Comparison of ENCODE assay signal across 1 cellular context in genomic region chr10:92699518-92700272, GRCh38.
TF ChIP-seq lines count a peak whose summit lies in the region.

No MANE protein-coding gene starts in this region.

TF ChIP-seq in K562, 482 proteins besides CTCF, POLR2A, EP300 and RAD21 (continued from another document and continues in another):
- TF ChIP-seq IRF9 (tag; IDR thresholded peaks at IDR 0.05) (no peak), SMARCB1 (IDR thresholded peaks at IDR 0.05; ENCODE audit: insufficient read length, low read depth) (no peak), TRIM28 (IDR thresholded peaks at IDR 0.05) (no peak), YBX1 (IDR thresholded peaks at IDR 0.05) (no peak), ADNP (tag; IDR thresholded peaks at IDR 0.05) (no peak), SMAD2 (IDR thresholded peaks at IDR 0.05; ENCODE audit: low read depth, low read length) (no peak), EZH2 (IDR thresholded peaks at IDR 0.05; ENCODE audit: borderline replicate concordance, low read depth, low read length) (no peak), MCM2 (IDR thresholded peaks at IDR 0.05; ENCODE audit: low read depth) (no peak), STAG1 (CRISPR knock-in tag; IDR thresholded peaks at IDR 0.05; ENCODE audit: borderline replicate concordance) (no peak), ZNF696 (CRISPR knock-in tag; conservative IDR thresholded peaks at IDR 0.05) (no peak), ZBED1 (IDR thresholded peaks at IDR 0.05) (no peak), ZSCAN32 (CRISPR knock-in tag; IDR thresholded peaks at IDR 0.05) (no peak), PRPF4 (IDR thresholded peaks at IDR 0.05; ENCODE audit: insufficient read depth, low read depth, low read length, poor library complexity, severe bottlenecking) (no peak), ZNF217 (CRISPR knock-in tag; IDR thresholded peaks at IDR 0.05) (no peak), POLR2B (IDR thresholded peaks at IDR 0.05; ENCODE audit: low read depth, partially characterized antibody) (peak; percentile 36), HEY1 (CRISPR knock-in tag; IDR thresholded peaks at IDR 0.05; ENCODE audit: borderline replicate concordance) (no peak), ZBTB1 (CRISPR knock-in tag; IDR thresholded peaks at IDR 0.05; ENCODE audit: borderline replicate concordance, low read depth) (no peak), POLR2H (tag; IDR thresholded peaks at IDR 0.05; ENCODE audit: low read depth) (peak; percentile 60), SPI1 (IDR thresholded peaks at IDR 0.05; ENCODE audit: borderline replicate concordance, low read depth, low read length) (no peak), JUND (IDR thresholded peaks at IDR 0.05; ENCODE audit: borderline replicate concordance, low read depth, low read length) (no peak), JUND (tag; IDR thresholded peaks at IDR 0.05; ENCODE audit: borderline replicate concordance, low read depth, low read length) (no peak), SOX6 (IDR thresholded peaks at IDR 0.05) (no peak), ZNF224 (CRISPR knock-in tag; IDR thresholded peaks at IDR 0.05) (no peak), MIER1 (IDR thresholded peaks at IDR 0.05; ENCODE audit: low read depth) (no peak), ZNF512 (tag; IDR thresholded peaks at IDR 0.05) (peak; percentile 84), NFIC (IDR thresholded peaks at IDR 0.05) (no peak), CBX1 (IDR thresholded peaks at IDR 0.05; ENCODE audit: low read depth) (no peak), CGGBP1 (CRISPR knock-in tag; IDR thresholded peaks at IDR 0.05) (no peak), MYC (IDR thresholded peaks at IDR 0.05; ENCODE audit: low read depth, low read length) (no peak), MYC (CRISPR knock-in tag; IDR thresholded peaks at IDR 0.05; ENCODE audit: borderline replicate concordance, low read depth) (no peak), TAL1 (IDR thresholded peaks at IDR 0.05) (no peak), ZNF589 (CRISPR knock-in tag; IDR thresholded peaks at IDR 0.05; ENCODE audit: low read depth) (no peak), ZNF324 (CRISPR knock-in tag; IDR thresholded peaks at IDR 0.05) (no peak), ATF3 (IDR thresholded peaks at IDR 0.05) (no peak), ATF3 (CRISPR knock-in tag; conservative IDR thresholded peaks at IDR 0.05) (no peak), SNIP1 (IDR thresholded peaks at IDR 0.05; ENCODE audit: low read depth) (peak; percentile 55; the same call in 1 of the 2 replicates)
- TF ChIP-seq, protein P1, sequence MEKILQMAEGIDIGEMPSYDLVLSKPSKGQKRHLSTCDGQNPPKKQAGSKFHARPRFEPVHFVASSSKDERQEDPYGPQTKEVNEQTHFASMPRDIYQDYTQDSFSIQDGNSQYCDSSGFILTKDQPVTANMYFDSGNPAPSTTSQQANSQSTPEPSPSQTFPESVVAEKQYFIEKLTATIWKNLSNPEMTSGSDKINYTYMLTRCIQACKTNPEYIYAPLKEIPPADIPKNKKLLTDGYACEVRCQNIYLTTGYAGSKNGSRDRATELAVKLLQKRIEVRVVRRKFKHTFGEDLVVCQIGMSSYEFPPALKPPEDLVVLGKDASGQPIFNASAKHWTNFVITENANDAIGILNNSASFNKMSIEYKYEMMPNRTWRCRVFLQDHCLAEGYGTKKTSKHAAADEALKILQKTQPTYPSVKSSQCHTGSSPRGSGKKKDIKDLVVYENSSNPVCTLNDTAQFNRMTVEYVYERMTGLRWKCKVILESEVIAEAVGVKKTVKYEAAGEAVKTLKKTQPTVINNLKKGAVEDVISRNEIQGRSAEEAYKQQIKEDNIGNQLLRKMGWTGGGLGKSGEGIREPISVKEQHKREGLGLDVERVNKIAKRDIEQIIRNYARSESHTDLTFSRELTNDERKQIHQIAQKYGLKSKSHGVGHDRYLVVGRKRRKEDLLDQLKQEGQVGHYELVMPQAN (IDR thresholded peaks at IDR 0.05; ENCODE audit: borderline replicate concordance), result no peak
- TF ChIP-seq, protein P2, sequence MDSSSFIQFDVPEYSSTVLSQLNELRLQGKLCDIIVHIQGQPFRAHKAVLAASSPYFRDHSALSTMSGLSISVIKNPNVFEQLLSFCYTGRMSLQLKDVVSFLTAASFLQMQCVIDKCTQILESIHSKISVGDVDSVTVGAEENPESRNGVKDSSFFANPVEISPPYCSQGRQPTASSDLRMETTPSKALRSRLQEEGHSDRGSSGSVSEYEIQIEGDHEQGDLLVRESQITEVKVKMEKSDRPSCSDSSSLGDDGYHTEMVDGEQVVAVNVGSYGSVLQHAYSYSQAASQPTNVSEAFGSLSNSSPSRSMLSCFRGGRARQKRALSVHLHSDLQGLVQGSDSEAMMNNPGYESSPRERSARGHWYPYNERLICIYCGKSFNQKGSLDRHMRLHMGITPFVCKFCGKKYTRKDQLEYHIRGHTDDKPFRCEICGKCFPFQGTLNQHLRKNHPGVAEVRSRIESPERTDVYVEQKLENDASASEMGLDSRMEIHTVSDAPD (CRISPR knock-in tag; IDR thresholded peaks at IDR 0.05), result no peak
- TF ChIP-seq, protein P3, sequence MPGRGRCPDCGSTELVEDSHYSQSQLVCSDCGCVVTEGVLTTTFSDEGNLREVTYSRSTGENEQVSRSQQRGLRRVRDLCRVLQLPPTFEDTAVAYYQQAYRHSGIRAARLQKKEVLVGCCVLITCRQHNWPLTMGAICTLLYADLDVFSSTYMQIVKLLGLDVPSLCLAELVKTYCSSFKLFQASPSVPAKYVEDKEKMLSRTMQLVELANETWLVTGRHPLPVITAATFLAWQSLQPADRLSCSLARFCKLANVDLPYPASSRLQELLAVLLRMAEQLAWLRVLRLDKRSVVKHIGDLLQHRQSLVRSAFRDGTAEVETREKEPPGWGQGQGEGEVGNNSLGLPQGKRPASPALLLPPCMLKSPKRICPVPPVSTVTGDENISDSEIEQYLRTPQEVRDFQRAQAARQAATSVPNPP (IDR thresholded peaks at IDR 0.05; ENCODE audit: borderline replicate concordance, insufficient read depth, insufficient read length), result no peak
- TF ChIP-seq, protein P4, sequence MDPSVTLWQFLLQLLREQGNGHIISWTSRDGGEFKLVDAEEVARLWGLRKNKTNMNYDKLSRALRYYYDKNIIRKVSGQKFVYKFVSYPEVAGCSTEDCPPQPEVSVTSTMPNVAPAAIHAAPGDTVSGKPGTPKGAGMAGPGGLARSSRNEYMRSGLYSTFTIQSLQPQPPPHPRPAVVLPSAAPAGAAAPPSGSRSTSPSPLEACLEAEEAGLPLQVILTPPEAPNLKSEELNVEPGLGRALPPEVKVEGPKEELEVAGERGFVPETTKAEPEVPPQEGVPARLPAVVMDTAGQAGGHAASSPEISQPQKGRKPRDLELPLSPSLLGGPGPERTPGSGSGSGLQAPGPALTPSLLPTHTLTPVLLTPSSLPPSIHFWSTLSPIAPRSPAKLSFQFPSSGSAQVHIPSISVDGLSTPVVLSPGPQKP (CRISPR knock-in tag; IDR thresholded peaks at IDR 0.05), result no peak
- TF ChIP-seq, protein P5, sequence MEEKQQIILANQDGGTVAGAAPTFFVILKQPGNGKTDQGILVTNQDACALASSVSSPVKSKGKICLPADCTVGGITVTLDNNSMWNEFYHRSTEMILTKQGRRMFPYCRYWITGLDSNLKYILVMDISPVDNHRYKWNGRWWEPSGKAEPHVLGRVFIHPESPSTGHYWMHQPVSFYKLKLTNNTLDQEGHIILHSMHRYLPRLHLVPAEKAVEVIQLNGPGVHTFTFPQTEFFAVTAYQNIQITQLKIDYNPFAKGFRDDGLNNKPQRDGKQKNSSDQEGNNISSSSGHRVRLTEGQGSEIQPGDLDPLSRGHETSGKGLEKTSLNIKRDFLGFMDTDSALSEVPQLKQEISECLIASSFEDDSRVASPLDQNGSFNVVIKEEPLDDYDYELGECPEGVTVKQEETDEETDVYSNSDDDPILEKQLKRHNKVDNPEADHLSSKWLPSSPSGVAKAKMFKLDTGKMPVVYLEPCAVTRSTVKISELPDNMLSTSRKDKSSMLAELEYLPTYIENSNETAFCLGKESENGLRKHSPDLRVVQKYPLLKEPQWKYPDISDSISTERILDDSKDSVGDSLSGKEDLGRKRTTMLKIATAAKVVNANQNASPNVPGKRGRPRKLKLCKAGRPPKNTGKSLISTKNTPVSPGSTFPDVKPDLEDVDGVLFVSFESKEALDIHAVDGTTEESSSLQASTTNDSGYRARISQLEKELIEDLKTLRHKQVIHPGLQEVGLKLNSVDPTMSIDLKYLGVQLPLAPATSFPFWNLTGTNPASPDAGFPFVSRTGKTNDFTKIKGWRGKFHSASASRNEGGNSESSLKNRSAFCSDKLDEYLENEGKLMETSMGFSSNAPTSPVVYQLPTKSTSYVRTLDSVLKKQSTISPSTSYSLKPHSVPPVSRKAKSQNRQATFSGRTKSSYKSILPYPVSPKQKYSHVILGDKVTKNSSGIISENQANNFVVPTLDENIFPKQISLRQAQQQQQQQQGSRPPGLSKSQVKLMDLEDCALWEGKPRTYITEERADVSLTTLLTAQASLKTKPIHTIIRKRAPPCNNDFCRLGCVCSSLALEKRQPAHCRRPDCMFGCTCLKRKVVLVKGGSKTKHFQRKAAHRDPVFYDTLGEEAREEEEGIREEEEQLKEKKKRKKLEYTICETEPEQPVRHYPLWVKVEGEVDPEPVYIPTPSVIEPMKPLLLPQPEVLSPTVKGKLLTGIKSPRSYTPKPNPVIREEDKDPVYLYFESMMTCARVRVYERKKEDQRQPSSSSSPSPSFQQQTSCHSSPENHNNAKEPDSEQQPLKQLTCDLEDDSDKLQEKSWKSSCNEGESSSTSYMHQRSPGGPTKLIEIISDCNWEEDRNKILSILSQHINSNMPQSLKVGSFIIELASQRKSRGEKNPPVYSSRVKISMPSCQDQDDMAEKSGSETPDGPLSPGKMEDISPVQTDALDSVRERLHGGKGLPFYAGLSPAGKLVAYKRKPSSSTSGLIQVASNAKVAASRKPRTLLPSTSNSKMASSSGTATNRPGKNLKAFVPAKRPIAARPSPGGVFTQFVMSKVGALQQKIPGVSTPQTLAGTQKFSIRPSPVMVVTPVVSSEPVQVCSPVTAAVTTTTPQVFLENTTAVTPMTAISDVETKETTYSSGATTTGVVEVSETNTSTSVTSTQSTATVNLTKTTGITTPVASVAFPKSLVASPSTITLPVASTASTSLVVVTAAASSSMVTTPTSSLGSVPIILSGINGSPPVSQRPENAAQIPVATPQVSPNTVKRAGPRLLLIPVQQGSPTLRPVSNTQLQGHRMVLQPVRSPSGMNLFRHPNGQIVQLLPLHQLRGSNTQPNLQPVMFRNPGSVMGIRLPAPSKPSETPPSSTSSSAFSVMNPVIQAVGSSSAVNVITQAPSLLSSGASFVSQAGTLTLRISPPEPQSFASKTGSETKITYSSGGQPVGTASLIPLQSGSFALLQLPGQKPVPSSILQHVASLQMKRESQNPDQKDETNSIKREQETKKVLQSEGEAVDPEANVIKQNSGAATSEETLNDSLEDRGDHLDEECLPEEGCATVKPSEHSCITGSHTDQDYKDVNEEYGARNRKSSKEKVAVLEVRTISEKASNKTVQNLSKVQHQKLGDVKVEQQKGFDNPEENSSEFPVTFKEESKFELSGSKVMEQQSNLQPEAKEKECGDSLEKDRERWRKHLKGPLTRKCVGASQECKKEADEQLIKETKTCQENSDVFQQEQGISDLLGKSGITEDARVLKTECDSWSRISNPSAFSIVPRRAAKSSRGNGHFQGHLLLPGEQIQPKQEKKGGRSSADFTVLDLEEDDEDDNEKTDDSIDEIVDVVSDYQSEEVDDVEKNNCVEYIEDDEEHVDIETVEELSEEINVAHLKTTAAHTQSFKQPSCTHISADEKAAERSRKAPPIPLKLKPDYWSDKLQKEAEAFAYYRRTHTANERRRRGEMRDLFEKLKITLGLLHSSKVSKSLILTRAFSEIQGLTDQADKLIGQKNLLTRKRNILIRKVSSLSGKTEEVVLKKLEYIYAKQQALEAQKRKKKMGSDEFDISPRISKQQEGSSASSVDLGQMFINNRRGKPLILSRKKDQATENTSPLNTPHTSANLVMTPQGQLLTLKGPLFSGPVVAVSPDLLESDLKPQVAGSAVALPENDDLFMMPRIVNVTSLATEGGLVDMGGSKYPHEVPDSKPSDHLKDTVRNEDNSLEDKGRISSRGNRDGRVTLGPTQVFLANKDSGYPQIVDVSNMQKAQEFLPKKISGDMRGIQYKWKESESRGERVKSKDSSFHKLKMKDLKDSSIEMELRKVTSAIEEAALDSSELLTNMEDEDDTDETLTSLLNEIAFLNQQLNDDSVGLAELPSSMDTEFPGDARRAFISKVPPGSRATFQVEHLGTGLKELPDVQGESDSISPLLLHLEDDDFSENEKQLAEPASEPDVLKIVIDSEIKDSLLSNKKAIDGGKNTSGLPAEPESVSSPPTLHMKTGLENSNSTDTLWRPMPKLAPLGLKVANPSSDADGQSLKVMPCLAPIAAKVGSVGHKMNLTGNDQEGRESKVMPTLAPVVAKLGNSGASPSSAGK (IDR thresholded peaks at IDR 0.05), result peak; percentile 38
